8 cellular contexts compared by ENCODE assay signal in the genomic region with DNA sequence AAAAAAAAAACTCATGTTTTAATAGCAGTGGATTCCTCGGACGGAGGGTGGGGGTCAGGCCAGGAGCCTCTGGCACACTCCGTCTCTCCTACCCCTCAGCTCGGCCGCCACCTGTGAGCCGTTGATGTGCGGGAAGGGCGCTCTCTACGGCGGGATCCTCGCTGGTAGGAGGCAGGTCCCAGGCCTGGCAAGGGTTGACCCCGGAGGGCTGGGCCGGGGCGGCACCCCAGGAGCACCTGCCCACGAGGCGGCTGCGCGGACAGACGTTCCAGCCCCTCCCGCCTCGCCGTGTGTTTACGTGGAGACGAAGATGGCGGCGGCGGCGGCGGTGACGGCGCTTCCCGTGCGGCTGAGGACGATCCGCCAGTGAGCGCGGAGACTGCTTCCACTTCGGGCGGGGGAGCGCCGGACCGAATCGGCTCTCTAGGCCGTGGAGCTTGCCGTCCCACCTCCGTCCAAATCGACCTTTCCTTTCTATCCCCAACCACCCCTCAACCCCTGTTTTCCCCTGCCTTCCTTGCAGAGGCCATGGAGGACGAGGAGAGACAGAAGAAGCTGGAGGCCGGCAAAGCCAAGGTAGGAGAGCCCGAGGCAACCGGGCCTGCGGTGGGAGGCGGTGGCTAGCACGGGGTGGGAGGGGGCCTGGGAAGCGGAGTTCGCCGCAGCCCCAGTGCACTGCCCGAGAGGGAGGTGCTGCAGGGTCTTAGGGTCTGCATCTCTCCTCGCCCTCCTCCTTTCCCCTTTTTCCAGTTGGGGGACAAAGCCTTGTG. TPM values are rescaled to one million over a fixed set of nuclear protein-coding genes. Genes with fewer than 3 reads are reported as not detected.
DNase-seq lines count a peak whose midpoint lies in the region; ATAC-seq, FAIRE-seq and TF ChIP-seq lines count a peak whose summit lies in the region.

Gene AKAP9 (plus strand): TSS at position 291 of the 770 bp plus-strand sequence. CDS start 238 bp downstream, at position 529.

- peaks cover 23% of the 10 kb centered on the region for H3K79me2 ChIP-seq in endothelial cell of umbilical vein (ENCODE audit: control insufficient read depth, insufficient read depth, low read length)

- dilution Hi-C loops in endothelial cell of umbilical vein (cut with MboI; ENCODE audit: extremely low pct_ligation_motif_present, low sequenced_read_pairs), result no loop called here

- POLR2A ChIA-PET in endothelial cell of umbilical vein (lab: Charles Lee), result interaction anchor here (0.6 to 0.7 kb wide), 2 partner anchors 196 to 1176 kb away, joined by 3 to 8 read pairs; no protein-coding TSS in a partner anchor

- intact Hi-C loops in endothelial cell of umbilical vein (cut with micrococcal nuclease), result loop anchor here (1.0 to 2.0 kb wide), 3 partner anchors 22 to 508 kb away; partner anchors contain the start of gene MTERF1
- intact Hi-C loops in mucosa of descending colon (cut with DNase I, micrococcal nuclease), result no loop called here

- H2AFZ ChIP-seq in endothelial cell of umbilical vein (ENCODE audit: low read depth, low read length), result peak within 1 kb of the TSS; percentile 92

- no peaks in the 10 kb centered on the region for H3K9me1 ChIP-seq in endothelial cell of umbilical vein (replicated peaks; ENCODE audit: control insufficient read depth, extremely low read depth, insufficient read depth, low read length)

- DNase-seq in COR-L47 (lab: John Stamatoyannopoulos, UW) (peak; percentile 83), HS-5 (ENCODE audit: low read depth) (peak; percentile 29), NOMO-1 treated with dmso at 0.1 percent for 144 hours (lab: John Stamatoyannopoulos, UW; ENCODE audit: unreplicated experiment) (peak; percentile 96), endothelial cell of umbilical vein (ENCODE audit: low read depth, low spot score) (peak; percentile 89), mucosa of descending colon (peak; percentile 94 to 96 (median 95))
- peak; percentile 89 for DNase-seq in activated CD8-positive, alpha-beta memory T cell treated with anti-CD3 and anti-CD28 coated beads, Interleukin-2, amount 50 U/mL, for 4 hours
- peak; percentile 86 for DNase-seq in stimulated activated CD8-positive, alpha-beta memory T cell treated with anti-CD3 and anti-CD28 coated beads, Interleukin-4, amount 100 ng/mL, for 24 hours (ENCODE audit: low read depth)

- TF ChIP-seq CTCF in endothelial cell of umbilical vein (IDR thresholded peaks at IDR 0.05; ENCODE audit: extremely low read depth in 1 of 2, insufficient read depth in 1 of 2, low read depth in 1 of 2, low read length in 2 of 2) (no peak), mucosa of descending colon (IDR thresholded peaks at IDR 0.05) (no peak)

- peak; percentile 4 for FAIRE-seq in endothelial cell of umbilical vein (lab: Jason Lieb, UNC)

- CTCF ChIA-PET in endothelial cell of umbilical vein (lab: Charles Lee), result interaction anchor here (0.9 to 4.7 kb wide), 8 partner anchors 9 to 483 kb away, joined by 3 to 30 read pairs (median 4); partner anchors contain the start of gene MTERF1

- BruUV-seq in endothelial cell of umbilical vein (replicated peaks; lab: Mats Ljungman, UMichigan), result no TSS peak

- peak within 1 kb of the TSS; percentile 62 for H3K27ac ChIP-seq in endothelial cell of umbilical vein (ENCODE audit: insufficient read depth, low read depth, low read length)

- H3K4me3 ChIP-seq in endothelial cell of umbilical vein (replicated peaks in 1 of 3; ENCODE audit: insufficient read depth in 1 of 3, low read depth in 1 of 3, low read length in 3 of 3) (peak within 1 kb of the TSS; percentile 84 to 95 (median 94)), mucosa of descending colon (peak within 1 kb of the TSS; percentile 66)

- no peaks in the 10 kb centered on the region for H4K20me1 ChIP-seq in endothelial cell of umbilical vein (replicated peaks; ENCODE audit: control insufficient read depth, extremely low read depth, insufficient read depth, low read length)

- H3K27me3 ChIP-seq in endothelial cell of umbilical vein (ENCODE audit: control insufficient read depth in 2 of 2, insufficient read depth in 2 of 2, low read length in 2 of 2), result no peaks in the 10 kb centered on the region

- peaks cover 16% of the 10 kb centered on the region for H3K4me1 ChIP-seq in endothelial cell of umbilical vein (ENCODE audit: control insufficient read depth, extremely low read depth, insufficient read depth, low read length)
- peaks cover 15% of the 10 kb centered on the region for H3K4me1 ChIP-seq in mucosa of descending colon (ENCODE audit: low read depth)

- H3K36me3 ChIP-seq in endothelial cell of umbilical vein (ENCODE audit: control insufficient read depth in 2 of 2, extremely low read depth in 1 of 2, insufficient read depth in 2 of 2, low read length in 2 of 2) (no peaks in the 10 kb centered on the region), mucosa of descending colon (ENCODE audit: low read depth) (no peaks in the 10 kb centered on the region)

- H3K9ac ChIP-seq in endothelial cell of umbilical vein (replicated peaks; ENCODE audit: extremely low read depth, insufficient read depth, low read length), result peak within 1 kb of the TSS; percentile 92

- peak within 1 kb of the TSS; percentile 89 for H3K4me2 ChIP-seq in endothelial cell of umbilical vein (ENCODE audit: insufficient read depth, low read length)

- H3K9me3 ChIP-seq in endothelial cell of umbilical vein (replicated peaks; ENCODE audit: control insufficient read depth, insufficient read depth, low read length) (no peaks in the 10 kb centered on the region), mucosa of descending colon (no peaks in the 10 kb centered on the region)

- ATAC-seq in GM19468 (IDR thresholded peaks at IDR 0.05; ENCODE audit: extremely low read depth, unreplicated experiment) (peak; percentile 96), mucosa of descending colon (peak; percentile 99)

- peak; percentile 59 for TF ChIP-seq POLR2A in endothelial cell of umbilical vein (IDR thresholded peaks at IDR 0.05; ENCODE audit: low read depth, low read length)

TF ChIP-seq in endothelial cell of umbilical vein, 7 proteins besides CTCF, POLR2A, EP300 and RAD21:
- TF ChIP-seq MYC (IDR thresholded peaks at IDR 0.05; ENCODE audit: low read depth, low read length), result no peak
- peak; percentile 80 for TF ChIP-seq POLR2AphosphoS5 (IDR thresholded peaks at IDR 0.05; ENCODE audit: insufficient read depth, low read depth, low read length)

RNA-seq across cellular contexts. Expression of gene AKAP9, which starts in this region (rescaled TPM):
- total RNA-seq in endothelial cell of umbilical vein (41.8 and 51.6 TPM in 2 replicates), mucosa of descending colon (100 to 1,000 TPM; 119 to 206 (median 137) TPM)
- polyA plus RNA-seq in endothelial cell of umbilical vein, result 8.3 and 9.5 TPM in 2 replicates
- 7.1 and 7.7 TPM in 2 replicates for polyA plus RNA-seq in endothelial cell of umbilical vein (2011; cell fraction: cytosol; rRNA removed)
- polyA plus RNA-seq in endothelial cell of umbilical vein (2011; cell fraction: nucleus; rRNA removed), result 51.5 and 76.8 TPM in 2 replicates
- 20.2 and 30.5 TPM in 2 replicates for polyA plus RNA-seq in endothelial cell of umbilical vein (2012)
- polyA minus RNA-seq in endothelial cell of umbilical vein, result 23.7 and 23.9 TPM in 2 replicates
- 19.6 TPM for polyA minus RNA-seq in endothelial cell of umbilical vein (2011; cell fraction: cytosol; rRNA and poly(A)+ RNA removed)
- 92.2 and 119 TPM in 2 replicates for polyA minus RNA-seq in endothelial cell of umbilical vein (2011; cell fraction: nucleus; rRNA and poly(A)+ RNA removed)

Comparison
In these comparisons a context has a peak if more than half of its experiments do, and no peak if none do; other contexts are left out.
1. Peak in every context shown above with its lines: DNase-seq, ATAC-seq, H3K4me3 ChIP-seq and H3K27ac ChIP-seq.
2. DNase-seq: peak in every context shown above with its lines; median percentile 96 in NOMO-1 treated with dmso at 0.1 percent for 144 hours; 95 in mucosa of descending colon; 89 in activated CD8-positive, alpha-beta memory T cell treated with anti-CD3 and anti-CD28 coated beads, Interleukin-2, amount 50 U/mL, for 4 hours; 89 in endothelial cell of umbilical vein; 86 in stimulated activated CD8-positive, alpha-beta memory T cell treated with anti-CD3 and anti-CD28 coated beads, Interleukin-4, amount 100 ng/mL, for 24 hours; 83 in COR-L47; 29 in HS-5.